Comparison of ENCODE assay signal across 1 cellular context in genomic region chr17:72388765-72389473, GRCh38.
TF ChIP-seq lines count a peak whose summit lies in the region.

No MANE protein-coding gene starts in this region.

TF ChIP-seq in A549, 52 proteins besides CTCF, POLR2A, EP300 and RAD21 (continued from another document):
- TF ChIP-seq HOXA7 (CRISPR knock-in tag; IDR thresholded peaks at IDR 0.05) (0 out of 2 replicates have a peak, but pooled peaks have one; percentile 53), NPAS2 (CRISPR knock-in tag; IDR thresholded peaks at IDR 0.05; ENCODE audit: borderline replicate concordance) (no peak), MYC (IDR thresholded peaks at IDR 0.05; ENCODE audit: borderline replicate concordance, low read length) (no peak), NR3C1 (IDR thresholded peaks at IDR 0.05) (no peak), MAFK (IDR thresholded peaks at IDR 0.05; ENCODE audit: partially characterized antibody) (peak; percentile 99), HMGXB4 (CRISPR knock-in tag; IDR thresholded peaks at IDR 0.05; ENCODE audit: borderline replicate concordance) (no peak), CBX8 (IDR thresholded peaks at IDR 0.05) (no peak), HDAC2 (IDR thresholded peaks at IDR 0.05) (no peak), ZSCAN20 (CRISPR knock-in tag; IDR thresholded peaks at IDR 0.05) (0 out of 2 replicates have a peak, but pooled peaks have one; percentile 19), REST (IDR thresholded peaks at IDR 0.05) (no peak), TP53 (CRISPR knock-in tag; IDR thresholded peaks at IDR 0.05) (no peak), PHF8 (IDR thresholded peaks at IDR 0.05; ENCODE audit: borderline replicate concordance, low read depth) (no peak), CEBPB (IDR thresholded peaks at IDR 0.05) (peak in 1 of 2 experiments; percentile 70; a peak in 2 of 4 replicates), TFCP2L1 (CRISPR knock-in tag; IDR thresholded peaks at IDR 0.05) (no peak), FOSB (CRISPR knock-in tag; IDR thresholded peaks at IDR 0.05) (no peak; the same call in 1 of the 2 replicates), NFE2L2 (conservative IDR thresholded peaks at IDR 0.05; ENCODE audit: low read length) (peak; percentile 92), ZFP36 (IDR thresholded peaks at IDR 0.05; ENCODE audit: borderline replicate concordance, partially characterized antibody) (no peak), POLR2AphosphoS2 (conservative IDR thresholded peaks at IDR 0.05; ENCODE audit: low read length) (no peak), CHD4 (IDR thresholded peaks at IDR 0.05; ENCODE audit: borderline replicate concordance) (no peak; the same call in 1 of the 2 replicates), EHMT2 (IDR thresholded peaks at IDR 0.05; ENCODE audit: low read depth) (no peak), FOXS1 (CRISPR knock-in tag; IDR thresholded peaks at IDR 0.05) (no peak), PBX3 (IDR thresholded peaks at IDR 0.05) (0 out of 2 replicates have a peak, but pooled peaks have one; percentile 45), HEYL (CRISPR knock-in tag; IDR thresholded peaks at IDR 0.05) (no peak), CBX2 (IDR thresholded peaks at IDR 0.05; ENCODE audit: borderline replicate concordance, low read depth) (no peak), RFX5 (IDR thresholded peaks at IDR 0.05) (0 out of 2 replicates have a peak, but pooled peaks have one; percentile 36), FOSL2 (IDR thresholded peaks at IDR 0.05) (peak; percentile 31; the same call in 1 of the 2 replicates), FOSL2 (CRISPR knock-in tag; IDR thresholded peaks at IDR 0.05) (peak; percentile 77), HOXB13 (CRISPR knock-in tag; IDR thresholded peaks at IDR 0.05; ENCODE audit: low read depth) (peak; percentile 14; the same call in 1 of the 2 replicates), EHF (CRISPR knock-in tag; IDR thresholded peaks at IDR 0.05) (no peak), E2F6 (IDR thresholded peaks at IDR 0.05; ENCODE audit: borderline replicate concordance, low read depth) (no peak; the same call in 1 of the 2 replicates), JUNB (IDR thresholded peaks at IDR 0.05) (peak; percentile 74), SREBF2 (IDR thresholded peaks at IDR 0.05) (no peak), CHD2 (IDR thresholded peaks at IDR 0.05; ENCODE audit: low read length, partially characterized antibody) (no peak), ESRRA (IDR thresholded peaks at IDR 0.05; ENCODE audit: borderline replicate concordance, low read length) (no peak), RNF2 (IDR thresholded peaks at IDR 0.05; ENCODE audit: borderline replicate concordance, low read depth) (no peak), GATA3 (IDR thresholded peaks at IDR 0.05; ENCODE audit: borderline replicate concordance) (peak; percentile 84), ZNF302 (CRISPR knock-in tag; IDR thresholded peaks at IDR 0.05) (no peak), BHLHE40 (IDR thresholded peaks at IDR 0.05; ENCODE audit: low read depth, low read length) (no peak)
- TF ChIP-seq, protein P1, sequence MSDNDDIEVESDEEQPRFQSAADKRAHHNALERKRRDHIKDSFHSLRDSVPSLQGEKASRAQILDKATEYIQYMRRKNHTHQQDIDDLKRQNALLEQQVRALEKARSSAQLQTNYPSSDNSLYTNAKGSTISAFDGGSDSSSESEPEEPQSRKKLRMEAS (IDR thresholded peaks at IDR 0.05), result peak; percentile 65; the same call in 1 of the 2 replicates
- TF ChIP-seq, protein P2, sequence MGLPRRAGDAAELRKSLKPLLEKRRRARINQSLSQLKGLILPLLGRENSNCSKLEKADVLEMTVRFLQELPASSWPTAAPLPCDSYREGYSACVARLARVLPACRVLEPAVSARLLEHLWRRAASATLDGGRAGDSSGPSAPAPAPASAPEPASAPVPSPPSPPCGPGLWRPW (IDR thresholded peaks at IDR 0.05), result no peak
- TF ChIP-seq, protein P3, sequence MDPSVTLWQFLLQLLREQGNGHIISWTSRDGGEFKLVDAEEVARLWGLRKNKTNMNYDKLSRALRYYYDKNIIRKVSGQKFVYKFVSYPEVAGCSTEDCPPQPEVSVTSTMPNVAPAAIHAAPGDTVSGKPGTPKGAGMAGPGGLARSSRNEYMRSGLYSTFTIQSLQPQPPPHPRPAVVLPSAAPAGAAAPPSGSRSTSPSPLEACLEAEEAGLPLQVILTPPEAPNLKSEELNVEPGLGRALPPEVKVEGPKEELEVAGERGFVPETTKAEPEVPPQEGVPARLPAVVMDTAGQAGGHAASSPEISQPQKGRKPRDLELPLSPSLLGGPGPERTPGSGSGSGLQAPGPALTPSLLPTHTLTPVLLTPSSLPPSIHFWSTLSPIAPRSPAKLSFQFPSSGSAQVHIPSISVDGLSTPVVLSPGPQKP (IDR thresholded peaks at IDR 0.05; ENCODE audit: low read depth, low read length), result no peak
- TF ChIP-seq, protein P4, sequence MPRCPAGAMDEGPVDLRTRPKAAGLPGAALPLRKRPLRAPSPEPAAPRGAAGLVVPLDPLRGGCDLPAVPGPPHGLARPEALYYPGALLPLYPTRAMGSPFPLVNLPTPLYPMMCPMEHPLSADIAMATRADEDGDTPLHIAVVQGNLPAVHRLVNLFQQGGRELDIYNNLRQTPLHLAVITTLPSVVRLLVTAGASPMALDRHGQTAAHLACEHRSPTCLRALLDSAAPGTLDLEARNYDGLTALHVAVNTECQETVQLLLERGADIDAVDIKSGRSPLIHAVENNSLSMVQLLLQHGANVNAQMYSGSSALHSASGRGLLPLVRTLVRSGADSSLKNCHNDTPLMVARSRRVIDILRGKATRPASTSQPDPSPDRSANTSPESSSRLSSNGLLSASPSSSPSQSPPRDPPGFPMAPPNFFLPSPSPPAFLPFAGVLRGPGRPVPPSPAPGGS (IDR thresholded peaks at IDR 0.05), result peak; percentile 42; the same call in 1 of the 3 replicates
